ENCODE assay signal across 22 cellular contexts in the genomic region with DNA sequence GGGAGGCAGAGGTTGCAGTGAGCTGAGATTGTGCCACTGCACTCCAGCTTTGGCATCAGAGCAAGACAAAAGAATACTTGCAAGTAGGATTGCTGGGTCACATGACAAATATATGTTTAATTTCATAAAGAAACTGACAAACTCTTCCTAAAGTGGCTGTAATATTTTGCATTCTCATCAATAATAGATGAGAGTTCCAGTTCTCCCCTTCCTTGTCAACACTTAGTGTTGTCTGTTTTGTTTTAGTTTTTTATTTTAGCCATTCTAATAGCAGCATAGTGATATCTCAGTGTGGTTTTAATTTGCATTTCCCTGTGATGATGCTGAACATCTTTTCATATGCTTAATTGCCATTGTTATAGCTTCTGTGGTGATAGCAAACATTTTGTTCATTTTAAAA. TPM values are rescaled to one million over a fixed set of nuclear protein-coding genes. Genes with fewer than 3 reads are reported as not detected.
"Had no signal": no experiment of that assay in that cellular context is flagged by ENCODE, and none has a peak within 500 bp of the region (broad histone marks: within the 10 kb centered on the region; RNA-seq: fewer than 3 reads in every experiment).

No MANE protein-coding gene starts in this region.

- ATAC-seq: Panc1, SK-N-SH treated with all-trans-retinoic acid at 6 μM for 48 hours had no signal

- H3K9me3 ChIP-seq: MG63, SJCRH30 had no signal

- H3K4me3 ChIP-seq: MG63, SJCRH30 had no signal

- DNase-seq: Karpas-422, KG1, MG63, NCI-H1092, NCI-H1105 treated with DMSO at 0.1 percent for 48 hours, NCI-H1417 treated with DMSO at 0.1 percent for 48 hours, NCI-H146, NCI-H1694 treated with DMSO at 0.1 percent for 48 hours, NCI-H1930, NCI-H2081, NCI-H2107, NCI-H2227 treated with DMSO at 0.1 percent for 48 hours, NCI-H524, NCI-H69, NCI-H774, SHP77 treated with DMSO at 0.1 percent for 48 hours, SJCRH30 had no signal

- H3K4me1 ChIP-seq: SJCRH30 had no signal

- H3K27me3 ChIP-seq: MG63, SJCRH30 had no signal

- H3K27ac ChIP-seq: HL-60, RWPE1, SJCRH30 had no signal

RNA-seq across cellular contexts. Expression of a gene that starts 54.9 kb away (rescaled TPM):
- total RNA-seq: NCI-H460 had no signal
